ENCODE assay signal across 15 cellular contexts in the genomic region with DNA sequence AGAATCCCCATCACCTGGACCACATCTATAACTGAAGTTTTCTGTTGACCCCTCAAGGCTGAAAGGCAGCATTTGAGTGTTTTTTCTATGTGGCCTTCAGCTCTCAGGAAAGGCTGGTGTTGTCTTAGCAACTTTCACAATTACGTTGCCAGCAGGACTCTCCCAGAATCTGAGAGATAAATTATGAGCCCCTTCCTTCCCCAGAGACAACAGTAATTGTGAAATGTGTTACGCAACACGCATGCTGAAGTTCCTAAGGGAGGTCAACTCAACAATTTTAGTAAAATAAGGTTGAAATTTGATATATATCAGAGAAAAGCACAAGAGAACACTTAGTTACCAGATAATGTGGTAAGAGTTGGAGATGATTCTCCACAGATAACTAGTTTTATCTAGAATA.
DNase-seq lines count a peak whose midpoint lies in the region; ATAC-seq and TF ChIP-seq lines count a peak whose summit lies in the region.
"Had no signal": no experiment of that assay in that cellular context is flagged by ENCODE, and none has a peak within 500 bp of the region (broad histone marks: within the 10 kb centered on the region; RNA-seq: fewer than 3 reads in every experiment).

No MANE protein-coding gene starts in this region.

- TF ChIP-seq CTCF in AG09309 (IDR thresholded peaks at IDR 0.05; ENCODE audit: control insufficient read depth, insufficient read depth, low read depth, low read length, missing control alignments) (no peak), ovary (IDR thresholded peaks at IDR 0.05) (no peak)

- H3K36me3 Mint-ChIP-seq in naive thymus-derived CD4-positive, alpha-beta T cell, result no peaks in the 10 kb centered on the region
- H3K36me3 Mint-ChIP-seq: stimulated activated memory B cell treated with anti-CD40 and anti-IgM and Interleukin-4, amounts not matched to agents 10 μg/mL and 1 μg/mL and 100 μg/mL, for 72 hours had no signal

- no peak overlapping the region for H3K4me3 ChIP-seq in AG09309 (ENCODE audit: control insufficient read depth, low read depth, low read length)
- no peak overlapping the region for H3K4me3 ChIP-seq in ovary
- H3K4me3 ChIP-seq in naive thymus-derived CD4-positive, alpha-beta T cell (ENCODE audit: low read length), result no peak overlapping the region
- H3K4me3 ChIP-seq: lung had no signal

- peaks cover 0 to 1% (median 0%) of the 10 kb centered on the region in 7 donors for H3K4me1 Mint-ChIP-seq in naive thymus-derived CD4-positive, alpha-beta T cell
- H3K4me1 Mint-ChIP-seq: stimulated activated memory B cell treated with anti-CD40 and anti-IgM and Interleukin-4, amounts not matched to agents 10 μg/mL and 1 μg/mL and 100 μg/mL, for 72 hours had no signal

- no peak overlapping the region for H3K27ac ChIP-seq in ovary
- H3K27ac ChIP-seq in naive thymus-derived CD4-positive, alpha-beta T cell (ENCODE audit: low read depth, low read length), result no peak overlapping the region

- peaks cover 0 to 6% (median 0%) of the 10 kb centered on the region in 11 donors for H3K9me3 Mint-ChIP-seq in naive thymus-derived CD4-positive, alpha-beta T cell

- H3K4me1 ChIP-seq in ovary (ENCODE audit: insufficient read depth), result no peaks in the 10 kb centered on the region
- H3K4me1 ChIP-seq in naive thymus-derived CD4-positive, alpha-beta T cell (ENCODE audit: control insufficient read depth in 2 of 2, insufficient read depth in 2 of 2, low read length in 2 of 2), result no peaks in the 10 kb centered on the region

- TF ChIP-seq POLR2A in ovary (IDR thresholded peaks at IDR 0.05), result no peak

- ATAC-seq in HG02571 (IDR thresholded peaks at IDR 0.05; ENCODE audit: unreplicated experiment), result no peak
- no peak for ATAC-seq in naive thymus-derived CD4-positive, alpha-beta T cell
- ATAC-seq in GM18870 (IDR thresholded peaks at IDR 0.05; ENCODE audit: unreplicated experiment), result no peak
- ATAC-seq: effector memory CD8-positive, alpha-beta T cell; Panc1; stimulated activated memory B cell treated with anti-CD40 and anti-IgM and Interleukin-4, amounts not matched to agents 10 μg/mL and 1 μg/mL and 100 μg/mL, for 72 hours had no signal

- H3K27ac Mint-ChIP-seq in naive thymus-derived CD4-positive, alpha-beta T cell, result no peak overlapping the region
- H3K27ac Mint-ChIP-seq: effector memory CD8-positive, alpha-beta T cell; stimulated activated memory B cell treated with anti-CD40 and anti-IgM and Interleukin-4, amounts not matched to agents 10 μg/mL and 1 μg/mL and 100 μg/mL, for 72 hours had no signal

- no peaks in the 10 kb centered on the region for H3K27me3 ChIP-seq in ovary
- no peaks in the 10 kb centered on the region for H3K27me3 ChIP-seq in naive thymus-derived CD4-positive, alpha-beta T cell (ENCODE audit: control insufficient read depth in 2 of 2, insufficient read depth in 2 of 2, low read length in 2 of 2)

- TF ChIP-seq EP300 in Ishikawa (IDR thresholded peaks at IDR 0.05; ENCODE audit: borderline replicate concordance) (no peak), ovary (IDR thresholded peaks at IDR 0.05) (no peak)

- no peaks in the 10 kb centered on the region for H3K9me3 ChIP-seq in ovary
- H3K9me3 ChIP-seq in naive thymus-derived CD4-positive, alpha-beta T cell (ENCODE audit: control insufficient read depth in 2 of 3, low read length in 3 of 3), result no peaks in the 10 kb centered on the region

- DNase-seq in AG09309 (ENCODE audit: low read depth) (peak; percentile 72), brain pericyte (ENCODE audit: low read depth, low spot score) (peak; percentile 71), ovary (peak in 3 of 5 donors; percentile 10 to 67 (median 15)), NCI-H146 treated with DMSO at 0.1 percent for 48 hours (lab: John Stamatoyannopoulos, UW; ENCODE audit: unreplicated experiment) (no peak)
- DNase-seq in naive thymus-derived CD4-positive, alpha-beta T cell, result no peak
- DNase-seq: activated CD4-positive, alpha-beta T cell treated with anti-CD3 and anti-CD28 coated beads, Interleukin-2, amount 50 U/mL, for 4 hours; effector memory CD8-positive, alpha-beta T cell; NCI-H2029 treated with DMSO at 0.1 percent for 48 hours; nucleus accumbens had no signal

- no peaks in the 10 kb centered on the region for H3K27me3 Mint-ChIP-seq in naive thymus-derived CD4-positive, alpha-beta T cell
- H3K27me3 Mint-ChIP-seq: effector memory CD8-positive, alpha-beta T cell; stimulated activated memory B cell treated with anti-CD40 and anti-IgM and Interleukin-4, amounts not matched to agents 10 μg/mL and 1 μg/mL and 100 μg/mL, for 72 hours had no signal

- TF ChIP-seq RAD21 in Ishikawa (IDR thresholded peaks at IDR 0.05; ENCODE audit: low read depth), result no peak

- no peaks in the 10 kb centered on the region for H3K36me3 ChIP-seq in ovary
- H3K36me3 ChIP-seq in naive thymus-derived CD4-positive, alpha-beta T cell (ENCODE audit: control insufficient read depth in 2 of 3, insufficient read depth in 3 of 3, low read length in 3 of 3), result no peaks in the 10 kb centered on the region

- POLR2A ChIA-PET in naive thymus-derived CD4-positive, alpha-beta T cell (lab: Charles Lee), result no interaction called here

- intact Hi-C loops in ovary (cut with DNase I), result no loop called here
- intact Hi-C loops in naive thymus-derived CD4-positive, alpha-beta T cell (cut with micrococcal nuclease), result no loop called here

- CTCF ChIA-PET in naive thymus-derived CD4-positive, alpha-beta T cell (lab: Charles Lee), result no interaction called here

- no peak overlapping the region for H3K4me3 Mint-ChIP-seq in naive thymus-derived CD4-positive, alpha-beta T cell
- H3K4me3 Mint-ChIP-seq: effector memory CD8-positive, alpha-beta T cell; stimulated activated memory B cell treated with anti-CD40 and anti-IgM and Interleukin-4, amounts not matched to agents 10 μg/mL and 1 μg/mL and 100 μg/mL, for 72 hours had no signal

- 29 to 46% (median 43%) methylated on average over 3 of the region's 3 CpGs for WGBS in ovary, 3 donors

TF ChIP-seq in Ishikawa, 13 proteins besides CTCF, POLR2A, EP300 and RAD21:
- TF ChIP-seq CEBPB (IDR thresholded peaks at IDR 0.05) (peak; percentile 37; the same call in 1 of the 2 replicates), ZBTB7A (IDR thresholded peaks at IDR 0.05; ENCODE audit: low read depth) (no peak)

Comparison
In these comparisons a context has a peak if more than half of its experiments do, and no peak if none do; other contexts are left out.
1. DNase-seq: peak in AG09309 (single experiment), brain pericyte (single experiment) and ovary (3 of 5); none in naive thymus-derived CD4-positive, alpha-beta T cell (0 of 9) and NCI-H146 treated with DMSO at 0.1 percent for 48 hours (single experiment).